In genomic region chr1:8423134-8423701, GRCh38 we compare ENCODE assay signal across 8 cellular contexts.
DNase-seq lines count a peak whose midpoint lies in the region; ATAC-seq and TF ChIP-seq lines count a peak whose summit lies in the region.

No MANE protein-coding gene starts in this region.

- under 1% methylated on average over 38 of the region's 38 CpGs for WGBS in right cardiac atrium

- peak; percentile 27 for DNase-seq in GM12865 (ENCODE audit: low read depth)
- DNase-seq in NT2/D1 (ENCODE audit: low read depth, low spot score), result no peak
- peak; percentile 26 for DNase-seq in activated gamma-delta T cell treated with Interleukin-2 at 50 U/mL for 16 hours
- DNase-seq in right cardiac atrium, result peak; percentile 44 to 79 (median 74)
- DNase-seq in DMS153 treated with DMSO at 0.1 percent for 48 hours (lab: John Stamatoyannopoulos, UW; ENCODE audit: unreplicated experiment), result no peak
- DNase-seq in SKM-1 treated with dmso at 0.1 percent for 144 hours (lab: John Stamatoyannopoulos, UW; ENCODE audit: unreplicated experiment), result no peak
- DNase-seq in NCI-H128 (lab: John Stamatoyannopoulos, UW; ENCODE audit: unreplicated experiment), result no peak

- H3K4me3 ChIP-seq in GM12865 (ENCODE audit: low read depth, low read length) (peak overlapping the region; percentile 73), NT2/D1 (ENCODE audit: insufficient read length, low read depth) (peak overlapping the region; percentile 72), right cardiac atrium (ENCODE audit: low read length) (peak overlapping the region; percentile 96), skeletal muscle tissue (ENCODE audit: low read length in 3 of 3) (peak overlapping the region; percentile 89 to 92 (median 92))

- H3K36me3 ChIP-seq in NT2/D1 (ENCODE audit: insufficient read depth, insufficient read length, low read length) (peaks cover 29% of the 10 kb centered on the region), skeletal muscle tissue (ENCODE audit: control insufficient read depth in 3 of 3, insufficient read depth in 3 of 3, low read length in 3 of 3) (peaks cover 0 to 3% (median 2%) of the 10 kb centered on the region in 3 donors)

- peak in 1 of 2 donors; percentile 4 for ATAC-seq in right cardiac atrium

- H3K27me3 ChIP-seq in NT2/D1 (ENCODE audit: insufficient read depth, insufficient read length) (no peaks in the 10 kb centered on the region), right cardiac atrium (ENCODE audit: control insufficient read depth, insufficient read depth) (no peaks in the 10 kb centered on the region), skeletal muscle tissue (ENCODE audit: control insufficient read depth in 3 of 3, insufficient read depth in 3 of 3, low read length in 3 of 3) (no peaks in the 10 kb centered on the region)

- H3K27ac ChIP-seq in right cardiac atrium (ENCODE audit: low read length), result peak overlapping the region; percentile 99
- peak overlapping the region; percentile 95 for H3K27ac ChIP-seq in skeletal muscle tissue (ENCODE audit: low read depth, low read length)

- H3K9me3 ChIP-seq in NT2/D1 (ENCODE audit: insufficient read depth, low read length), result no peaks in the 10 kb centered on the region
- no peaks in the 10 kb centered on the region for H3K9me3 ChIP-seq in right cardiac atrium (ENCODE audit: control insufficient read depth, low read length)
- H3K9me3 ChIP-seq in skeletal muscle tissue (ENCODE audit: control insufficient read depth in 3 of 3, low read length in 3 of 3), result no peaks in the 10 kb centered on the region

- H3K4me1 ChIP-seq in NT2/D1 (ENCODE audit: insufficient read depth, insufficient read length) (no peaks in the 10 kb centered on the region), right cardiac atrium (ENCODE audit: control insufficient read depth, insufficient read depth, low read length) (peaks cover 11% of the 10 kb centered on the region), skeletal muscle tissue (ENCODE audit: control insufficient read depth in 3 of 3, insufficient read depth in 3 of 3, low read length in 3 of 3) (peaks cover 50 to 70% (median 64%) of the 10 kb centered on the region in 3 donors)

- H3K9ac ChIP-seq in NT2/D1 (ENCODE audit: insufficient read length, low read depth), result peak overlapping the region; percentile 78
- peak overlapping the region; percentile 95 to 97 (median 96) for H3K9ac ChIP-seq in skeletal muscle tissue (ENCODE audit: low read depth in 1 of 3, low read length in 3 of 3)

- TF ChIP-seq CTCF in GM12865 (IDR thresholded peaks at IDR 0.05; ENCODE audit: insufficient read depth, low read depth, low read length, missing control alignments), result no peak

- intact Hi-C loops in right cardiac atrium (cut with DNase I), result loop anchor here in 2 of 4 donors (10.0 kb wide), 1 partner anchor 102 kb away; no protein-coding TSS in a partner anchor

Comparison
In these comparisons a context has a peak if more than half of its experiments do, and no peak if none do; other contexts are left out.
1. DNase-seq: peak in GM12865 (single experiment), activated gamma-delta T cell treated with Interleukin-2 at 50 U/mL for 16 hours (single experiment) and right cardiac atrium (3 of 3); none in NT2/D1 (single experiment), DMS153 treated with DMSO at 0.1 percent for 48 hours (single experiment), SKM-1 treated with dmso at 0.1 percent for 144 hours (single experiment) and NCI-H128 (single experiment).
2. Peak in every context shown above with its lines, with median percentiles within 50 percentile points of each other: H3K4me3 ChIP-seq.